Comparison of ENCODE assay signal across 1 cellular context in the genomic region with DNA sequence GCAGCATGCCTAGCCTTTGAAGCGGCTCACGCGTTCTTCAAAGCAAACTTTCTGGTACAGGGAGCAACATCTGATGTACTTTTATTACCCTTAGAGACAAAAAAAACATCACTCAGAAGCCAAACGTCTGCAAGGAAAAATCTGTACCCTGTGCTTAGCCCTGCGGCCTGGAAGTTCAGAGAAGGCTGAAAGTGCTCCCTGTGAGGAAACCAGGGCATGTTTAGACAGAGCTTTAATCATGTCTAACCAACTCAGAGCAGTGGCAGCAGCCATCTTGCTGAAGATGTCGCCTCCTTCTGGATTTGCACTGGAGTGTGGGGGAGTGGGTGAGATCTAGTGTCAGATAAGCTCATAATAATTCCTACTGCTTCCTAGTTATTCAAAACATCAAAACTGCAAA.
TF ChIP-seq lines count a peak whose summit lies in the region.

No MANE protein-coding gene starts in this region.

TF ChIP-seq in HCT116, 20 proteins besides CTCF, POLR2A, EP300 and RAD21 (continued from another document):
- TF ChIP-seq, protein P1, sequence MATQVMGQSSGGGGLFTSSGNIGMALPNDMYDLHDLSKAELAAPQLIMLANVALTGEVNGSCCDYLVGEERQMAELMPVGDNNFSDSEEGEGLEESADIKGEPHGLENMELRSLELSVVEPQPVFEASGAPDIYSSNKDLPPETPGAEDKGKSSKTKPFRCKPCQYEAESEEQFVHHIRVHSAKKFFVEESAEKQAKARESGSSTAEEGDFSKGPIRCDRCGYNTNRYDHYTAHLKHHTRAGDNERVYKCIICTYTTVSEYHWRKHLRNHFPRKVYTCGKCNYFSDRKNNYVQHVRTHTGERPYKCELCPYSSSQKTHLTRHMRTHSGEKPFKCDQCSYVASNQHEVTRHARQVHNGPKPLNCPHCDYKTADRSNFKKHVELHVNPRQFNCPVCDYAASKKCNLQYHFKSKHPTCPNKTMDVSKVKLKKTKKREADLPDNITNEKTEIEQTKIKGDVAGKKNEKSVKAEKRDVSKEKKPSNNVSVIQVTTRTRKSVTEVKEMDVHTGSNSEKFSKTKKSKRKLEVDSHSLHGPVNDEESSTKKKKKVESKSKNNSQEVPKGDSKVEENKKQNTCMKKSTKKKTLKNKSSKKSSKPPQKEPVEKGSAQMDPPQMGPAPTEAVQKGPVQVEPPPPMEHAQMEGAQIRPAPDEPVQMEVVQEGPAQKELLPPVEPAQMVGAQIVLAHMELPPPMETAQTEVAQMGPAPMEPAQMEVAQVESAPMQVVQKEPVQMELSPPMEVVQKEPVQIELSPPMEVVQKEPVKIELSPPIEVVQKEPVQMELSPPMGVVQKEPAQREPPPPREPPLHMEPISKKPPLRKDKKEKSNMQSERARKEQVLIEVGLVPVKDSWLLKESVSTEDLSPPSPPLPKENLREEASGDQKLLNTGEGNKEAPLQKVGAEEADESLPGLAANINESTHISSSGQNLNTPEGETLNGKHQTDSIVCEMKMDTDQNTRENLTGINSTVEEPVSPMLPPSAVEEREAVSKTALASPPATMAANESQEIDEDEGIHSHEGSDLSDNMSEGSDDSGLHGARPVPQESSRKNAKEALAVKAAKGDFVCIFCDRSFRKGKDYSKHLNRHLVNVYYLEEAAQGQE (IDR thresholded peaks at IDR 0.05; ENCODE audit: low read depth): no peak
- TF ChIP-seq SIN3A (IDR thresholded peaks at IDR 0.05; ENCODE audit: low read depth): no peak
- no peak for TF ChIP-seq TCF7L2 (IDR thresholded peaks at IDR 0.05; ENCODE audit: borderline replicate concordance, extremely low read depth, insufficient read depth, insufficient read length)
- TF ChIP-seq, protein P2, sequence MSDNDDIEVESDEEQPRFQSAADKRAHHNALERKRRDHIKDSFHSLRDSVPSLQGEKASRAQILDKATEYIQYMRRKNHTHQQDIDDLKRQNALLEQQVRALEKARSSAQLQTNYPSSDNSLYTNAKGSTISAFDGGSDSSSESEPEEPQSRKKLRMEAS (IDR thresholded peaks at IDR 0.05): no peak
- TF ChIP-seq SP1 (IDR thresholded peaks at IDR 0.05; ENCODE audit: low read depth): no peak
- no peak for TF ChIP-seq JUND (IDR thresholded peaks at IDR 0.05)
- no peak for TF ChIP-seq ZNF274 (IDR thresholded peaks at IDR 0.05; ENCODE audit: low read depth, low read length)
- no peak for TF ChIP-seq ZFX (IDR thresholded peaks at IDR 0.05)
- TF ChIP-seq CEBPB (IDR thresholded peaks at IDR 0.05; ENCODE audit: low read depth): no peak
TF ChIP-seq in HCT116: peak in this region for 0.
